ENCODE assay signal across 6 cellular contexts in the genomic region with DNA sequence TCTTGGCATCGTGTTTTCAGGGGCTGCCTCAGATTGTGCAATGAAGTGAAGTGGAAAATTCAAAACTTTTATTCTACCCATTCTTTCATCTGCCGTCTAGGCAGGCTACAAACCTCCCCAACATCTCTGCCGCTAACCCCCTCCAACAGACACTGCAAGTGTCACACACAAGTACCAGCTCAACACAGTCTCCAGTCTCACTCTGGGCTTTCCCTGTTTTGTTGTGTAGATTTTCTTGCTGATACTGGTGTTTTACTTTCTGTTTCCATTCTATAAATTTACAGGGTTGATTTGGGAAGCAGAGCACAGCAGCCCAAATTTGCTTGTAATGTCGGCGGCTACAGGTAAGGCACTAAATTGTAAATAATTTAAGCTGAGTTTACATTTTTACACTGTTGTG. TPM values are rescaled to one million over a fixed set of nuclear protein-coding genes. Genes with fewer than 3 reads are reported as not detected.
"Had no signal": no experiment of that assay in that cellular context is flagged by ENCODE, and none has a peak within 500 bp of the region (broad histone marks: within the 10 kb centered on the region; RNA-seq: fewer than 3 reads in every experiment).

No MANE protein-coding gene starts in this region.

RNA-seq across cellular contexts. Expression of gene MAGEA2, which starts 1.2 kb away (rescaled TPM):
- total RNA-seq: MCF 10A, NCI-H460, PC-3, Peyer's patch, Right ventricle myocardium superior, SJSA1 had no signal

RNA-seq across cellular contexts. Expression of gene CSAG3, which starts 4.1 kb away (rescaled TPM):
- total RNA-seq: MCF 10A, NCI-H460, PC-3, Peyer's patch, Right ventricle myocardium superior, SJSA1 had no signal

RNA-seq across cellular contexts. Expression of gene MAGEA6, which starts 14.6 kb away (rescaled TPM):
- total RNA-seq: MCF 10A, NCI-H460, Peyer's patch, Right ventricle myocardium superior had no signal

RNA-seq across cellular contexts. Expression of gene MAGEA12, which starts 21.3 kb away (rescaled TPM):
- total RNA-seq: MCF 10A, NCI-H460, Peyer's patch, Right ventricle myocardium superior, SJSA1 had no signal

RNA-seq across cellular contexts. Expression of gene CSAG1, which starts 21.4 kb away (rescaled TPM):
- total RNA-seq: MCF 10A, NCI-H460, PC-3, Peyer's patch, Right ventricle myocardium superior, SJSA1 had no signal
